1 cellular context compared by ENCODE assay signal in the genomic region with DNA sequence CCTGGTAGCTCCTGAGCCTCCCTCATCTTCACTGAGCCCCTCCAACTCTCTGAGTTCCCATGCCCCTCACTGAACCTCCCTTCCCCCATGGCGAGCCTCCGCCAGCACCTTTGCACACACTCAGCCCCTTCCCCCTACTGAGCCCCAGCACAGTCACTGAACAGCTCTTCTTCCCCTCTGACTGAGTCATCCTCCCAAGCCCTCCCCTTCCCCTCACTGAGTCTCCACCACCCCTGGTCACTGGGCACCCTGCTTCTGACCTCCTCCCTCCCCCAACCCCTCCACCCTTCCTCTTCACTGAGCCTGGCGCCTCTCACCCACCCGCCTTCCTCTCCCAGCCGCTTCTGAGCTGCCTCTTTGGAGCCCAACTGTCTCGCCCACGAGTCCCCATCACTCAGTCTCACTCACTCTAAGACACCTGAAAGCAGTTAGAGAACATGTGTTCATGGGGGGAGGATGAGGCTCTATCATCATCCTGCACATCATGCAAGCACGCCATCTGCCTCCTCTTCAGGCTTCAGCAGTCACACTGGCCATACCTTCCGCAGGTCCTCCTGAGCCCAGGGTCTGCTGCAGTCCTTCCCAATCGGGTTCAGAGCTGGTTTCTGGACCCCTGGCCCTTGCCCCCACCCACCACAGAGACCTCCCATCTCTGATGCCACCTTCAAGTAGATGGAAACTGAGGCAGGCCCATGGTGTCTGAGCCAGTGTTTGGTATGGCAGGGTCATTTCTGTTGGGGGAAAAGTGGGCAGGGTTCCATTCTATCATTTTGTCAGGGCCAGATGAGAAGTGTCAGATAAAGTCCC.
TF ChIP-seq lines count a peak whose summit lies in the region.

No MANE protein-coding gene starts in this region.

TF ChIP-seq in HEK293, 187 proteins besides CTCF, POLR2A, EP300 and RAD21 (continued from another document):
- TF ChIP-seq, protein P1, sequence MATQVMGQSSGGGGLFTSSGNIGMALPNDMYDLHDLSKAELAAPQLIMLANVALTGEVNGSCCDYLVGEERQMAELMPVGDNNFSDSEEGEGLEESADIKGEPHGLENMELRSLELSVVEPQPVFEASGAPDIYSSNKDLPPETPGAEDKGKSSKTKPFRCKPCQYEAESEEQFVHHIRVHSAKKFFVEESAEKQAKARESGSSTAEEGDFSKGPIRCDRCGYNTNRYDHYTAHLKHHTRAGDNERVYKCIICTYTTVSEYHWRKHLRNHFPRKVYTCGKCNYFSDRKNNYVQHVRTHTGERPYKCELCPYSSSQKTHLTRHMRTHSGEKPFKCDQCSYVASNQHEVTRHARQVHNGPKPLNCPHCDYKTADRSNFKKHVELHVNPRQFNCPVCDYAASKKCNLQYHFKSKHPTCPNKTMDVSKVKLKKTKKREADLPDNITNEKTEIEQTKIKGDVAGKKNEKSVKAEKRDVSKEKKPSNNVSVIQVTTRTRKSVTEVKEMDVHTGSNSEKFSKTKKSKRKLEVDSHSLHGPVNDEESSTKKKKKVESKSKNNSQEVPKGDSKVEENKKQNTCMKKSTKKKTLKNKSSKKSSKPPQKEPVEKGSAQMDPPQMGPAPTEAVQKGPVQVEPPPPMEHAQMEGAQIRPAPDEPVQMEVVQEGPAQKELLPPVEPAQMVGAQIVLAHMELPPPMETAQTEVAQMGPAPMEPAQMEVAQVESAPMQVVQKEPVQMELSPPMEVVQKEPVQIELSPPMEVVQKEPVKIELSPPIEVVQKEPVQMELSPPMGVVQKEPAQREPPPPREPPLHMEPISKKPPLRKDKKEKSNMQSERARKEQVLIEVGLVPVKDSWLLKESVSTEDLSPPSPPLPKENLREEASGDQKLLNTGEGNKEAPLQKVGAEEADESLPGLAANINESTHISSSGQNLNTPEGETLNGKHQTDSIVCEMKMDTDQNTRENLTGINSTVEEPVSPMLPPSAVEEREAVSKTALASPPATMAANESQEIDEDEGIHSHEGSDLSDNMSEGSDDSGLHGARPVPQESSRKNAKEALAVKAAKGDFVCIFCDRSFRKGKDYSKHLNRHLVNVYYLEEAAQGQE (tag by site-specific recombination; IDR thresholded peaks at IDR 0.05): no peak
